2 cellular contexts compared by ENCODE assay signal in genomic region chr6:52516943-52517342, GRCh38.
TF ChIP-seq lines count a peak whose summit lies in the region.

No MANE protein-coding gene starts in this region.

TF ChIP-seq in SK-N-SH, 30 proteins besides CTCF, POLR2A, EP300 and RAD21 (continued from another document):
- TF ChIP-seq MXI1 (IDR thresholded peaks at IDR 0.05; ENCODE audit: low read depth, low read length) (no peak), YY1 (IDR thresholded peaks at IDR 0.05; ENCODE audit: low read depth) (no peak), MEF2A (IDR thresholded peaks at IDR 0.05; ENCODE audit: borderline replicate concordance, low read depth) (no peak), JUND (IDR thresholded peaks at IDR 0.05) (no peak), RFX5 (IDR thresholded peaks at IDR 0.05; ENCODE audit: low read length) (no peak), SIN3A (IDR thresholded peaks at IDR 0.05; ENCODE audit: borderline replicate concordance, low read depth, low read length) (no peak), CHD2 (IDR thresholded peaks at IDR 0.05; ENCODE audit: low read length, partially characterized antibody) (no peak)
TF ChIP-seq in SK-N-SH: peak in this region for 0.

TF ChIP-seq in SK-N-SH treated with all-trans-retinoic acid at 6 μM for 48 hours, 23 proteins besides CTCF, POLR2A, EP300 and RAD21 (continued from another document):
- TF ChIP-seq, protein P1, sequence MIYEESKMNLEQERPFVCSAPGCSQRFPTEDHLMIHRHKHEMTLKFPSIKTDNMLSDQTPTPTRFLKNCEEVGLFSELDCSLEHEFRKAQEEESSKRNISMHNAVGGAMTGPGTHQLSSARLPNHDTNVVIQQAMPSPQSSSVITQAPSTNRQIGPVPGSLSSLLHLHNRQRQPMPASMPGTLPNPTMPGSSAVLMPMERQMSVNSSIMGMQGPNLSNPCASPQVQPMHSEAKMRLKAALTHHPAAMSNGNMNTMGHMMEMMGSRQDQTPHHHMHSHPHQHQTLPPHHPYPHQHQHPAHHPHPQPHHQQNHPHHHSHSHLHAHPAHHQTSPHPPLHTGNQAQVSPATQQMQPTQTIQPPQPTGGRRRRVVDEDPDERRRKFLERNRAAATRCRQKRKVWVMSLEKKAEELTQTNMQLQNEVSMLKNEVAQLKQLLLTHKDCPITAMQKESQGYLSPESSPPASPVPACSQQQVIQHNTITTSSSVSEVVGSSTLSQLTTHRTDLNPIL (CRISPR knock-in tag; IDR thresholded peaks at IDR 0.05; ENCODE audit: low read depth) = no peak
- TF ChIP-seq PATZ1 (CRISPR knock-in tag; IDR thresholded peaks at IDR 0.05; ENCODE audit: borderline replicate concordance) (no peak), TSHZ2 (CRISPR knock-in tag; IDR thresholded peaks at IDR 0.05) (no peak), RARB (CRISPR knock-in tag; IDR thresholded peaks at IDR 0.05) (no peak), TOX (CRISPR knock-in tag; IDR thresholded peaks at IDR 0.05; ENCODE audit: borderline replicate concordance) (no peak), ISL1 (CRISPR knock-in tag; IDR thresholded peaks at IDR 0.05) (no peak), ZNF70 (CRISPR knock-in tag; IDR thresholded peaks at IDR 0.05) (no peak), OSR1 (CRISPR knock-in tag; IDR thresholded peaks at IDR 0.05) (no peak), ARNTL (CRISPR knock-in tag; IDR thresholded peaks at IDR 0.05; ENCODE audit: borderline replicate concordance, low read depth) (no peak), BACH2 (CRISPR knock-in tag; IDR thresholded peaks at IDR 0.05; ENCODE audit: borderline replicate concordance) (no peak), ZNF565 (CRISPR knock-in tag; conservative IDR thresholded peaks at IDR 0.05; ENCODE audit: low read depth) (no peak), ZFP3 (CRISPR knock-in tag; IDR thresholded peaks at IDR 0.05) (no peak), ESRRG (CRISPR knock-in tag; IDR thresholded peaks at IDR 0.05) (no peak)
- TF ChIP-seq, protein P2, sequence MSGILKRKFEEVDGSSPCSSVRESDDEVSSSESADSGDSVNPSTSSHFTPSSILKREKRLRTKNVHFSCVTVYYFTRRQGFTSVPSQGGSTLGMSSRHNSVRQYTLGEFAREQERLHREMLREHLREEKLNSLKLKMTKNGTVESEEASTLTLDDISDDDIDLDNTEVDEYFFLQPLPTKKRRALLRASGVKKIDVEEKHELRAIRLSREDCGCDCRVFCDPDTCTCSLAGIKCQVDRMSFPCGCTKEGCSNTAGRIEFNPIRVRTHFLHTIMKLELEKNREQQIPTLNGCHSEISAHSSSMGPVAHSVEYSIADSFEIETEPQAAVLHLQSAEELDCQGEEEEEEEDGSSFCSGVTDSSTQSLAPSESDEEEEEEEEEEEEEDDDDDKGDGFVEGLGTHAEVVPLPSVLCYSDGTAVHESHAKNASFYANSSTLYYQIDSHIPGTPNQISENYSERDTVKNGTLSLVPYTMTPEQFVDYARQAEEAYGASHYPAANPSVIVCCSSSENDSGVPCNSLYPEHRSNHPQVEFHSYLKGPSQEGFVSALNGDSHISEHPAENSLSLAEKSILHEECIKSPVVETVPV (CRISPR knock-in tag; IDR thresholded peaks at IDR 0.05) = no peak
TF ChIP-seq in SK-N-SH treated with all-trans-retinoic acid at 6 μM for 48 hours: peak in this region for 0.
